In the genomic region with DNA sequence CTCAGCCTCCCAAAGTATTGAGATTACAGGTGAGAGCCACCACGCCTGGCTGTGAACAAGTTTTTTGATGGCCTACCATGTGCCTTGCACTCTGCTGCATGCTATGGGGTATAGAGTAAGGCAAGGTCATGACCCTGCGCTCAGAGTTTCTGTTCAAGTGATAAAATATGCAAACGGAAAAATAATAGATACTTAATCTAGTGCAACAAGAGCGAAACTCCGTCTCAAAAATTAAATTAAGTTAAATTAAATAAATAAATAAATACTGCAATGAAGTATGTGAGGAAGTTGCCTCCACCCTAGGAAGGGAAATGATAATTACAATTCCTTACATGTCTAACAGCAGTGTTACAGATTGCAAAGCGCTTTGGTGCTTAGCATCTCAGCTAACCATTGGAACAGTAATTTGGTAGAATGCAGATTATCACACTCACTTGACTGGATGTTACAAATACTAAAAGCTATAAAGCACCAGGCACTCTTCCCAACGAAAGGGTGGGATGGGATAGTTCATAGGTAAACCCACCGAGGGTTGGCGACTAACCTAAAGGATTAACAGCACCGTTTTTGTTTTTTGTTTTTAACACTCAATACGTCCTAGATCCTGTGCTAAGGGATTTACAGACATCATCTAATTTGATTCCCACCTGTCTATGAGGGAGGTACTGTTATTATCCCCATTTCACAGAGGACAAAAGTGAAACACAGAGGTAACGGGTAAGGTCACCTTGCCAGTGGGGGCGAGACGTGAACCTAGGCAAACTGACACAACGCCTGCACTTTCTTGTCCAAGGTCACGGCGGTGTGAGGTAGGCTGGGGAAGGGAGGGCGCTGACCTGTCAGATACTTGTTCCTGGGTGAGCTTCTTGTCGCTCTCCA, we compare ENCODE assay signal across 8 cellular contexts. TPM values are rescaled to one million over a fixed set of nuclear protein-coding genes. Genes with fewer than 3 reads are reported as not detected.
DNase-seq lines count a peak whose midpoint lies in the region; ATAC-seq and TF ChIP-seq lines count a peak whose summit lies in the region.

No MANE protein-coding gene starts in this region.

- intact Hi-C loops in Panc1 (cut with micrococcal nuclease; ENCODE audit: unreplicated experiment) = no loop called here
- intact Hi-C loops in esophagus squamous epithelium (cut with DNase I) = no loop called here

- peak overlapping the region; percentile 83 for H3K9ac ChIP-seq in trophoblast cell (ENCODE audit: low read length)

- H3K36me3 ChIP-seq in GM06990 (ENCODE audit: control insufficient read depth, insufficient read depth, low read length) (peaks cover 9% of the 10 kb centered on the region), Panc1 (ENCODE audit: control insufficient read depth, insufficient read depth, low read length) (peaks cover 4% of the 10 kb centered on the region), esophagus squamous epithelium (peaks cover 0 to 40% (median 10%) of the 10 kb centered on the region in 3 donors), trophoblast cell (ENCODE audit: control insufficient read depth in 1 of 2, insufficient read depth in 2 of 2, low read length in 2 of 2) (peaks cover 17 to 23% of the 10 kb centered on the region in 2 experiments)

- no peak; the same call in 1 of the 2 replicates for ATAC-seq in Panc1
- no peak for ATAC-seq in HG02588 (IDR thresholded peaks at IDR 0.05; ENCODE audit: unreplicated experiment)

- H2BK12ac ChIP-seq in trophoblast cell (ENCODE audit: low read length) = no peak overlapping the region

- WGBS in esophagus squamous epithelium, 2 donors = 35% methylated on average over 17 to 18 of the region's 19 CpGs
- no CpG with 5 or more reads among the region's 19 CpGs for WGBS in trophoblast cell (ENCODE audit: extremely low coverage, insufficient coverage, insufficient read length)

- H2AFZ ChIP-seq in trophoblast cell (ENCODE audit: insufficient read depth, low read length, poor library complexity) = no peak overlapping the region

- H3K4me1 ChIP-seq in Panc1 (ENCODE audit: control insufficient read depth, insufficient read depth, low read length) (peaks cover 6% of the 10 kb centered on the region; the same call in 1 of the 2 replicates), esophagus squamous epithelium (peaks cover 13 to 33% (median 17%) of the 10 kb centered on the region in 3 donors), trophoblast cell (ENCODE audit: control insufficient read depth in 1 of 2, insufficient read depth in 2 of 2, low read length in 2 of 2) (peaks cover 0 to 7% of the 10 kb centered on the region in 2 experiments)

- H3K18ac ChIP-seq in trophoblast cell (ENCODE audit: low read length) = peak overlapping the region; percentile 12

- H3K27ac ChIP-seq in Panc1 (ENCODE audit: low read length) (peak overlapping the region; percentile 81), esophagus squamous epithelium (peak overlapping the region; percentile 76 to 91 (median 85)), trophoblast cell (ENCODE audit: low read depth, low read length) (no peak overlapping the region)

- TF ChIP-seq CTCF in GM06990 (IDR thresholded peaks at IDR 0.05; ENCODE audit: insufficient read depth, low read length, poor library complexity, severe bottlenecking) (no peak), Panc1 (IDR thresholded peaks at IDR 0.05) (no peak), esophagus squamous epithelium (IDR thresholded peaks at IDR 0.05) (no peak)

- H4K8ac ChIP-seq in trophoblast cell (ENCODE audit: low read depth, low read length) = peak overlapping the region; percentile 82

- H3K4ac ChIP-seq in trophoblast cell (ENCODE audit: low read depth, low read length) = peak overlapping the region; percentile 10

- peak overlapping the region; percentile 88 for H3K4me3 ChIP-seq in GM06990 (replicated peaks; ENCODE audit: low read depth, low read length)
- peak overlapping the region; percentile 71 to 98 for H3K4me3 ChIP-seq in Panc1 (ENCODE audit: low read depth in 2 of 2, low read length in 2 of 2)
- peak overlapping the region; percentile 46 to 94 (median 92) for H3K4me3 ChIP-seq in esophagus squamous epithelium
- H3K4me3 ChIP-seq in trophoblast cell (ENCODE audit: low read depth, low read length) = peak overlapping the region; percentile 96

- no peak overlapping the region for H2AK5ac ChIP-seq in trophoblast cell (ENCODE audit: low read length)

- BruUV-seq in Panc1 (replicated peaks; lab: Mats Ljungman, UMichigan) = no TSS peak

- no peak for TF ChIP-seq POLR2A in esophagus squamous epithelium (IDR thresholded peaks at IDR 0.05)

- POLR2A ChIA-PET in Panc1 (lab: Charles Lee) = no interaction called here

- H4K91ac ChIP-seq in trophoblast cell (ENCODE audit: low read depth, low read length) = no peak overlapping the region

- peaks cover 4% of the 10 kb centered on the region for H3K79me2 ChIP-seq in trophoblast cell (ENCODE audit: control insufficient read depth, insufficient read depth, low read length, poor library complexity)

- peak overlapping the region; percentile 95 for H3K4me2 ChIP-seq in trophoblast cell (ENCODE audit: low read length)

- in situ Hi-C loops in Panc1 (cut with HindIII; ENCODE audit: low pct_unique_long_range_greater_than_20kb, low sequenced_read_pairs) = no loop called here

- no peak overlapping the region for H3K23ac ChIP-seq in trophoblast cell (ENCODE audit: low read length)

- DNase-seq in GM06990 (ENCODE audit: extremely low read depth, insufficient read length) (no peak), Panc1 (ENCODE audit: low read depth, low spot score) (no peak), esophagus squamous epithelium (lab: John Stamatoyannopoulos, UW) (no peak), trophoblast cell (no peak), NCI-H748 (lab: John Stamatoyannopoulos, UW; ENCODE audit: unreplicated experiment) (no peak), NCI-H345 (lab: John Stamatoyannopoulos, UW) (no peak), NCI-H1436 treated with DMSO at 0.1 percent for 48 hours (lab: John Stamatoyannopoulos, UW) (no peak)

- peaks cover 4% of the 10 kb centered on the region for H3K79me1 ChIP-seq in trophoblast cell (ENCODE audit: low read length)

- no peak overlapping the region for H2BK5ac ChIP-seq in trophoblast cell (ENCODE audit: low read depth, low read length, poor library complexity)

- H3K9me3 ChIP-seq in Panc1 (ENCODE audit: control insufficient read depth, insufficient read depth, low read depth, low read length) = no peaks in the 10 kb centered on the region
- H3K9me3 ChIP-seq in esophagus squamous epithelium = no peaks in the 10 kb centered on the region
- no peaks in the 10 kb centered on the region for H3K9me3 ChIP-seq in trophoblast cell (ENCODE audit: insufficient read depth, low read depth, low read length)

- H2BK120ac ChIP-seq in trophoblast cell (ENCODE audit: insufficient read depth, low read length, poor library complexity) = no peak overlapping the region

- H4K12ac ChIP-seq in trophoblast cell (ENCODE audit: low read depth, low read length) = peak overlapping the region; percentile 20

- CTCF ChIA-PET in Panc1 (lab: Charles Lee) = no interaction called here

- H3K14ac ChIP-seq in trophoblast cell (ENCODE audit: low read length) = peak overlapping the region; percentile 22

- no peaks in the 10 kb centered on the region for H3K27me3 ChIP-seq in GM06990 (replicated peaks; ENCODE audit: control insufficient read depth, insufficient read depth, low read length)
- no peaks in the 10 kb centered on the region for H3K27me3 ChIP-seq in Panc1 (ENCODE audit: control insufficient read depth, insufficient read depth, low read length)
- H3K27me3 ChIP-seq in esophagus squamous epithelium = no peaks in the 10 kb centered on the region
- H3K27me3 ChIP-seq in trophoblast cell (ENCODE audit: insufficient read depth, low read length) = no peaks in the 10 kb centered on the region

RNA-seq across cellular contexts. Expression of a gene that starts 0.8 kb away (rescaled TPM):
- total RNA-seq in Panc1 (2021; ENCODE audit: unreplicated experiment) (20.0 TPM), esophagus squamous epithelium (10 to 100 TPM in 2 of 4 donors, 1 to 10 TPM in 2; 3.8 to 15.5 (median 11.1) TPM)
- 7.3 TPM for polyA plus RNA-seq in Panc1 (2012; ENCODE audit: insufficient read length)
- 15.2 and 16.3 TPM in 2 replicates for polyA plus RNA-seq in trophoblast cell (2013)

RNA-seq across cellular contexts. Expression of a gene that starts 38.8 kb away (rescaled TPM):
- total RNA-seq in Panc1 (2021; ENCODE audit: unreplicated experiment) (42.0 TPM), esophagus squamous epithelium (100 to 1,000 TPM in 1 of 4 donors, 10 to 100 TPM in 3; 36.4 to 113 (median 82.5) TPM)
- 51.9 TPM for polyA plus RNA-seq in Panc1 (2012; ENCODE audit: insufficient read length)
- 57.3 and 58.9 TPM in 2 replicates for polyA plus RNA-seq in trophoblast cell (2013)
